16 cellular contexts compared by ENCODE assay signal in the genomic region with DNA sequence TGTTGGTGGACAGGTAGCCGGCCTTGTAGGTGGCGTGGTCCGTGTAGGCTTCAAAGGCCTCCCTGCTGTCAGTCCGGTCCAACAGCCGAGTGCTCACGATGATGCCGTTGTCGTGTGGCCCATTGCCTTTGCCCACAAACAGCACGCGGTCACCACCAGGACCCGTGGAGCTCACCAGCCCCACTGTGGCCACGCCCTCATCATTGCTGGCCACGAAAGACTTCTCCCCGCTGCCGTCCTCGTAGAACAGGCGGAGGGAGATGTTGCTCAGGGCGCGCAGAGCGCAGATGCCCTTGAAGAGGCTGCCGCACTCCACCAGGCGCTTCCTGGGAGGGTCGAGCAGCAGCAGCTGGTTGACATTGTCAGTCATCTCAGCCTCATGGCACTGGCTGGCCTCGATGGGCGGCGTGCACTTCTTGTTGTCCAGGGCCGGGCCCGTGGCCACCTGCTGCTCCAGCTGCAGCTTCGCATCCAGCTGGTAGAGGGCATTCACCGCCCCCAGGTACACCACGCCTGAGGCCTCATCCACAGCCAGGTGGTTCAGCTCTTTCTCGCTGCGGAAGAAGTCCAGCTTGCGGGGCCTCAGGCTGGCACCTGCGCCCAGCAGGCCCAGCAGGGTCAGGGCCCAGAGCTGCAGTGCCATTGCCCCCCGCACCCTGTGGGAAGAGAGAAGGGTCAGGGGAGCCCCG. TPM values are rescaled to one million over a fixed set of nuclear protein-coding genes. Genes with fewer than 3 reads are reported as not detected.
DNase-seq lines count a peak whose midpoint lies in the region; ATAC-seq and TF ChIP-seq lines count a peak whose summit lies in the region.
"Had no signal": no experiment of that assay in that cellular context is flagged by ENCODE, and none has a peak within 500 bp of the region (broad histone marks: within the 10 kb centered on the region; RNA-seq: fewer than 3 reads in every experiment).

No MANE protein-coding gene starts in this region.

- peak overlapping the region; percentile 21 for H3K18ac ChIP-seq in trophoblast cell (ENCODE audit: low read length)

- CTCF ChIA-PET in PC-9 (lab: Charles Lee), result no interaction called here

- peaks cover 67% of the 10 kb centered on the region for H4K20me1 ChIP-seq in PC-9 (ENCODE audit: insufficient read depth)

- TF ChIP-seq CTCF in PC-9 (conservative IDR thresholded peaks at IDR 0.05), result no peak

- H3K14ac ChIP-seq in trophoblast cell (ENCODE audit: low read length), result no peak overlapping the region

- no peak overlapping the region for H2BK120ac ChIP-seq in trophoblast cell (ENCODE audit: insufficient read depth, low read length, poor library complexity)

- no peak overlapping the region for H3K4ac ChIP-seq in trophoblast cell (ENCODE audit: low read depth, low read length)

- no peak overlapping the region for H4K12ac ChIP-seq in trophoblast cell (ENCODE audit: low read depth, low read length)

- BruUV-seq in PC-9 (replicated peaks; lab: Mats Ljungman, UMichigan), result TSS peak; percentile 14

- H3K27ac ChIP-seq in PC-9 (no peak overlapping the region), trophoblast cell (ENCODE audit: low read depth, low read length) (no peak overlapping the region)
- H3K27ac ChIP-seq: SJSA1 had no signal

- H3F3A ChIP-seq in PC-9 (ENCODE audit: insufficient read depth, low read depth), result peaks cover 52% of the 10 kb centered on the region

- H3K79me2 ChIP-seq in PC-9 (ENCODE audit: low read depth) (peaks cover 67% of the 10 kb centered on the region), trophoblast cell (ENCODE audit: control insufficient read depth, insufficient read depth, low read length, poor library complexity) (peaks cover 13% of the 10 kb centered on the region)

- H3K4me1 ChIP-seq in PC-9 (replicated peaks; ENCODE audit: insufficient read depth) (peaks cover 32% of the 10 kb centered on the region), trophoblast cell (ENCODE audit: control insufficient read depth in 1 of 2, insufficient read depth in 2 of 2, low read length in 2 of 2) (peaks cover 18 to 21% of the 10 kb centered on the region in 2 experiments)

- intact Hi-C loops in PC-9 (cut with micrococcal nuclease; ENCODE audit: unreplicated experiment), result no loop called here

- H3K4me2 ChIP-seq in PC-9 (no peak overlapping the region), trophoblast cell (ENCODE audit: low read length) (no peak overlapping the region)
- H3K4me2 ChIP-seq: GM23338 had no signal

- POLR2A ChIA-PET in PC-9 (lab: Charles Lee; ENCODE audit: unreplicated experiment), result no interaction called here

- H4K8ac ChIP-seq in trophoblast cell (ENCODE audit: low read depth, low read length), result no peak overlapping the region

- peaks cover 50% of the 10 kb centered on the region for H3K36me3 ChIP-seq in PC-9 (ENCODE audit: low read depth)
- peaks cover 60 to 64% of the 10 kb centered on the region in 2 experiments for H3K36me3 ChIP-seq in trophoblast cell (ENCODE audit: control insufficient read depth in 1 of 2, insufficient read depth in 2 of 2, low read length in 2 of 2)

- no peak overlapping the region for H3K23ac ChIP-seq in trophoblast cell (ENCODE audit: low read length)

- DNase-seq in NCI-H345 (lab: John Stamatoyannopoulos, UW), result peak; percentile 37
- no peak for DNase-seq in NCI-H345 treated with DMSO at 0.1 percent for 48 hours (lab: John Stamatoyannopoulos, UW; ENCODE audit: unreplicated experiment)
- DNase-seq in PC-9, result no peak
- DNase-seq in trophoblast cell, result peak in 1 of 2 donors; percentile 67
- no peak for DNase-seq in iPS-NIHi11 (ENCODE audit: low spot score)
- DNase-seq: DND-41, GDM1, KG1, NCI-H1092, NCI-H1694 treated with DMSO at 0.1 percent for 48 hours, NCI-H446, NCI-H774 had no signal

- no peaks in the 10 kb centered on the region for H3K9me2 ChIP-seq in PC-9 (ENCODE audit: insufficient read depth)

- no peak overlapping the region for H2BK12ac ChIP-seq in trophoblast cell (ENCODE audit: low read length)

- peaks cover 20% of the 10 kb centered on the region for H3K79me1 ChIP-seq in trophoblast cell (ENCODE audit: low read length)

- H3K9ac ChIP-seq in trophoblast cell (ENCODE audit: low read length), result no peak overlapping the region

- H2BK5ac ChIP-seq in trophoblast cell (ENCODE audit: low read depth, low read length, poor library complexity), result no peak overlapping the region

- H2AFZ ChIP-seq in PC-9 (no peak overlapping the region), trophoblast cell (ENCODE audit: insufficient read depth, low read length, poor library complexity) (no peak overlapping the region)
- H2AFZ ChIP-seq: GM23338 had no signal

- H4K91ac ChIP-seq in trophoblast cell (ENCODE audit: low read depth, low read length), result no peak overlapping the region

- ATAC-seq in GM18861 (IDR thresholded peaks at IDR 0.05; ENCODE audit: unreplicated experiment), result no peak
- ATAC-seq: GM23338 had no signal

- no peaks in the 10 kb centered on the region for H3K9me3 ChIP-seq in PC-9 (ENCODE audit: insufficient read depth, low read depth)
- no peaks in the 10 kb centered on the region for H3K9me3 ChIP-seq in trophoblast cell (ENCODE audit: insufficient read depth, low read depth, low read length)
- H3K9me3 ChIP-seq: SJSA1 had no signal

- no peak overlapping the region for H2AK5ac ChIP-seq in trophoblast cell (ENCODE audit: low read length)

- WGBS in trophoblast cell (ENCODE audit: extremely low coverage, insufficient coverage, insufficient read length), result no CpG with 5 or more reads among the region's 37 CpGs

- H3K27me3 ChIP-seq in PC-9 (ENCODE audit: insufficient read depth, low read depth) (no peaks in the 10 kb centered on the region), trophoblast cell (ENCODE audit: insufficient read depth, low read length) (no peaks in the 10 kb centered on the region)
- H3K27me3 ChIP-seq: SJSA1 had no signal

- H3K4me3 ChIP-seq in PC-9 (no peak overlapping the region), trophoblast cell (ENCODE audit: low read depth, low read length) (no peak overlapping the region)
- H3K4me3 ChIP-seq: GM23338, SJSA1 had no signal

RNA-seq across cellular contexts. Expression of a gene that starts 17.4 kb away (rescaled TPM):
- 250 and 260 TPM in 2 replicates for total RNA-seq in PC-9 (2021)
- 61.9 and 66.1 TPM in 2 replicates for polyA plus RNA-seq in trophoblast cell (2013)

RNA-seq across cellular contexts. Expression of a gene that starts 19.9 kb away (rescaled TPM):
- 5.5 and 10.0 TPM in 2 replicates for total RNA-seq in PC-9 (2021)
- polyA plus RNA-seq in trophoblast cell (2013), result 0.15 and 0.29 TPM in 2 replicates
- polyA plus RNA-seq: CD14-positive monocyte had no signal

RNA-seq across cellular contexts. Expression of a gene that starts 28.6 kb away (rescaled TPM):
- total RNA-seq in PC-9 (2021), result 48.5 and 61.1 TPM in 2 replicates
- polyA plus RNA-seq in trophoblast cell (2013), result 2.5 and 2.7 TPM in 2 replicates

RNA-seq across cellular contexts. Expression of a gene that starts 36.7 kb away (rescaled TPM):
- total RNA-seq in PC-9 (2021), result 12.1 and 14.3 TPM in 2 replicates
- polyA plus RNA-seq in trophoblast cell (2013), result 0.97 and 1.2 TPM in 2 replicates

RNA-seq across cellular contexts. Expression of a gene that starts 39.0 kb away (rescaled TPM):
- total RNA-seq in PC-9 (2021), result 80.5 and 101 TPM in 2 replicates
- polyA plus RNA-seq in trophoblast cell (2013), result 16.1 TPM in 2 replicates
